In genomic region chr15:60660290-60661051, GRCh38 we compare ENCODE assay signal across 8 cellular contexts.
DNase-seq lines count a peak whose midpoint lies in the region; ATAC-seq and TF ChIP-seq lines count a peak whose summit lies in the region.

No MANE protein-coding gene starts in this region.

- H3K9me3 ChIP-seq in fibroblast of lung (ENCODE audit: control insufficient read depth, insufficient read depth, low read depth, low read length): no peaks in the 10 kb centered on the region

- TF ChIP-seq CTCF in fibroblast of lung (conservative IDR thresholded peaks at IDR 0.05 in 1 of 2, IDR thresholded peaks at IDR 0.05 in 1 of 2; ENCODE audit: low read depth in 1 of 2, low read length in 2 of 2): no peak

- H3K4me1 ChIP-seq in fibroblast of lung (ENCODE audit: control insufficient read depth, extremely low read depth, insufficient read depth, low read length): peaks cover 5% of the 10 kb centered on the region

- H3K4me2 ChIP-seq in fibroblast of lung (ENCODE audit: extremely low read depth, insufficient read depth, low read length): peak overlapping the region; percentile 21

- no peak overlapping the region for H3K27ac ChIP-seq in fibroblast of lung (ENCODE audit: insufficient read depth, low read length)

- peak overlapping the region in 1 of 2 donors; percentile 30 for H3K4me3 Mint-ChIP-seq in stimulated activated naive CD8-positive, alpha-beta T cell treated with anti-CD3 and anti-CD28 coated beads, Interleukin-15, amount 100 ng/mL, for 72 hours

- H3K4me3 ChIP-seq in GM08714 (ENCODE audit: low read length) (0 out of 2 replicates have a peak overlapping the region, but pooled peaks have one; percentile 3), fibroblast of lung (replicated peaks in 1 of 4; ENCODE audit: control extremely low read depth in 1 of 4, insufficient read depth in 1 of 4, low read depth in 3 of 4, low read length in 4 of 4) (no peak overlapping the region)

- DNase-seq in HS-5 (ENCODE audit: low read depth): peak; percentile 64
- DNase-seq in fibroblast of lung (ENCODE audit: low read depth in 2 of 2): peak; percentile 73 to 89
- DNase-seq in stimulated activated naive CD8-positive, alpha-beta T cell treated with anti-CD3 and anti-CD28 coated beads, Interleukin-15, amount 100 ng/mL, for 72 hours: no peak
- DNase-seq in HK-2 (ENCODE audit: unreplicated experiment): no peak
- DNase-seq in central memory CD4-positive, alpha-beta T cell: no peak
- DNase-seq in C1 segment of cervical spinal cord (lab: John Stamatoyannopoulos, UW): no peak

- H3K27ac Mint-ChIP-seq in stimulated activated naive CD8-positive, alpha-beta T cell treated with anti-CD3 and anti-CD28 coated beads, Interleukin-15, amount 100 ng/mL, for 72 hours: peak overlapping the region in 1 of 2 donors; percentile 31

- H3K27me3 ChIP-seq in fibroblast of lung (ENCODE audit: control insufficient read depth, insufficient read depth, low read length): no peaks in the 10 kb centered on the region

- no peaks in the 10 kb centered on the region for H3K9me3 Mint-ChIP-seq in stimulated activated naive CD8-positive, alpha-beta T cell treated with anti-CD3 and anti-CD28 coated beads, Interleukin-15, amount 100 ng/mL, for 72 hours

- H3K9ac ChIP-seq in fibroblast of lung (ENCODE audit: insufficient read depth, low read length): no peak overlapping the region

- no peaks in the 10 kb centered on the region for H3K36me3 ChIP-seq in fibroblast of lung (ENCODE audit: control insufficient read depth, insufficient read depth, low read length)

- H2AFZ ChIP-seq in fibroblast of lung (ENCODE audit: low read length): no peak overlapping the region

- no peaks in the 10 kb centered on the region for H3K27me3 Mint-ChIP-seq in stimulated activated naive CD8-positive, alpha-beta T cell treated with anti-CD3 and anti-CD28 coated beads, Interleukin-15, amount 100 ng/mL, for 72 hours

- H3K4me1 Mint-ChIP-seq in stimulated activated naive CD8-positive, alpha-beta T cell treated with anti-CD3 and anti-CD28 coated beads, Interleukin-15, amount 100 ng/mL, for 72 hours: peaks cover 31% of the 10 kb centered on the region

- H3K79me2 ChIP-seq in fibroblast of lung (ENCODE audit: control insufficient read depth, insufficient read depth, low read length): no peaks in the 10 kb centered on the region

- ATAC-seq in GM21515 (IDR thresholded peaks at IDR 0.05; ENCODE audit: unreplicated experiment): peak; percentile 82
- ATAC-seq in stimulated activated naive CD8-positive, alpha-beta T cell treated with anti-CD3 and anti-CD28 coated beads, Interleukin-15, amount 100 ng/mL, for 72 hours: peak; percentile 98

- H4K20me1 ChIP-seq in fibroblast of lung (ENCODE audit: control insufficient read depth, extremely low read depth, insufficient read depth, low read length): no peaks in the 10 kb centered on the region

Comparison
In these comparisons a context has a peak if more than half of its experiments do, and no peak if none do; other contexts are left out.
1. DNase-seq: peak in HS-5 (single experiment) and fibroblast of lung (2 of 2); none in stimulated activated naive CD8-positive, alpha-beta T cell treated with anti-CD3 and anti-CD28 coated beads, Interleukin-15, amount 100 ng/mL, for 72 hours (0 of 2), HK-2 (single experiment), central memory CD4-positive, alpha-beta T cell (single experiment) and C1 segment of cervical spinal cord (0 of 14).